Comparison of ENCODE assay signal across 31 cellular contexts in the genomic region with DNA sequence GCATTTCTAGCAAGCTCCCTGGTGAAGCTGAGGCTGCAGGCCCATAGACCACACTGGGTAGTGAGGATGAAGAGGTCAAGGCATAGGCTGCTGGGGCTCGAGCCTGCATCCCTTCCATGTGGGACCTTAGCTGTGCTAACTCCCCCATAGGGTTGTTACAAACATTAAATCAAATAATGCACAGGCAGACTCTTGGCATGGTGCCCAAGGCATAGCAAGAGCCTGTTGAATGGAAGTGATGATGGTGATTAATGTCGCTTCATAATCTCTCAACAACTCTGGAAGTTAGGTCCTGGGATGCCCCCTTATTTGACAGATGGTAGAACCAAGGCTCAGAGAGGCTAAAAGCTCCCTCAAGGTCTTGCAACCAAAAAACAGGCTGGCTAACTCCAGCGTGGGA.
"Had no signal": no experiment of that assay in that cellular context is flagged by ENCODE, and none has a peak within 500 bp of the region (broad histone marks: within the 10 kb centered on the region; RNA-seq: fewer than 3 reads in every experiment).

No MANE protein-coding gene starts in this region.

- H3K9me3 ChIP-seq: ascending aorta, breast epithelium had no signal

- DNase-seq: activated CD4-positive, alpha-beta memory T cell treated with anti-CD3 and anti-CD28 coated beads, Interleukin-2, amount 10 ng/mL, durations not matched to agents 7 days and 5 days; activated CD4-positive, alpha-beta T cell treated with anti-CD3 and anti-CD28 coated beads for 1 hour; activated CD4-positive, alpha-beta T cell treated with anti-CD3 and anti-CD28 coated beads for 4 hours; activated CD4-positive, alpha-beta T cell treated with anti-CD3 and anti-CD28 coated beads, Interleukin-2, amount 10 ng/mL, durations not matched to agents 7 days and 5 days; activated CD4-positive, alpha-beta T cell treated with anti-CD3 and anti-CD28 coated beads, Interleukin-2, amount 50 U/mL, for 4 hours; activated CD8-positive, alpha-beta memory T cell treated with anti-CD3 and anti-CD28 coated beads, Interleukin-2, amount 50 U/mL, for 48 hours; activated gamma-delta T cell; activated naive CD4-positive, alpha-beta T cell; activated naive CD4-positive, alpha-beta T cell treated with anti-CD3 and anti-CD28 coated beads, Interleukin-2, amount 10 ng/mL, durations not matched to agents 7 days and 5 days; activated naive CD8-positive, alpha-beta T cell treated with anti-CD3 and anti-CD28 coated beads, Interleukin-2, amount 10 ng/mL, durations not matched to agents 7 days and 5 days; activated T-cell treated with anti-CD3 and anti-CD28 coated beads for 4 hours; activated T-cell treated with anti-CD3 and anti-CD28 coated beads, Interleukin-2, amount 50 U/mL, for 24 hours; activated T-cell treated with anti-CD3 and anti-CD28 coated beads, Interleukin-2, amount 50 U/mL, for 72 hours; dorsolateral prefrontal cortex; effector memory CD4-positive, alpha-beta T cell; endodermal cell; foreskin keratinocyte; heart right ventricle; T-helper 2 cell had no signal

- H3K27me3 Mint-ChIP-seq: activated CD4-positive, alpha-beta memory T cell treated with anti-CD3 and anti-CD28 coated beads, Interleukin-2, amount 10 ng/mL, durations not matched to agents 7 days and 5 days; activated CD4-positive, alpha-beta T cell treated with anti-CD3 and anti-CD28 coated beads, Interleukin-2, amount 10 ng/mL, durations not matched to agents 7 days and 5 days; activated naive CD4-positive, alpha-beta T cell treated with anti-CD3 and anti-CD28 coated beads, Interleukin-2, amount 10 ng/mL, durations not matched to agents 7 days and 5 days; activated naive CD8-positive, alpha-beta T cell treated with anti-CD3 and anti-CD28 coated beads, Interleukin-2, amount 10 ng/mL, durations not matched to agents 7 days and 5 days; dendritic cell treated with granulocyte-macrophage colony-stimulating factor and Interleukin-4, amounts not matched to agents 40 ng/mL and 50 ng/mL, for 4 days had no signal

- H3K27ac ChIP-seq: ascending aorta, breast epithelium, cardiac muscle cell, coronary artery, dorsolateral prefrontal cortex, esophagus muscularis mucosa, foreskin keratinocyte, gastroesophageal sphincter, heart right ventricle, hepatocyte had no signal

- H3K4me1 Mint-ChIP-seq: activated CD4-positive, alpha-beta memory T cell treated with anti-CD3 and anti-CD28 coated beads, Interleukin-2, amount 10 ng/mL, durations not matched to agents 7 days and 5 days; activated CD4-positive, alpha-beta T cell treated with anti-CD3 and anti-CD28 coated beads, Interleukin-2, amount 10 ng/mL, durations not matched to agents 7 days and 5 days; activated naive CD4-positive, alpha-beta T cell treated with anti-CD3 and anti-CD28 coated beads, Interleukin-2, amount 10 ng/mL, durations not matched to agents 7 days and 5 days; activated naive CD8-positive, alpha-beta T cell treated with anti-CD3 and anti-CD28 coated beads, Interleukin-2, amount 10 ng/mL, durations not matched to agents 7 days and 5 days; brain; central memory CD8-positive, alpha-beta T cell; endodermal cell had no signal

- H3K4me3 Mint-ChIP-seq: activated CD4-positive, alpha-beta memory T cell treated with anti-CD3 and anti-CD28 coated beads, Interleukin-2, amount 10 ng/mL, durations not matched to agents 7 days and 5 days; activated CD4-positive, alpha-beta T cell treated with anti-CD3 and anti-CD28 coated beads, Interleukin-2, amount 10 ng/mL, durations not matched to agents 7 days and 5 days; activated naive CD4-positive, alpha-beta T cell treated with anti-CD3 and anti-CD28 coated beads, Interleukin-2, amount 10 ng/mL, durations not matched to agents 7 days and 5 days; activated naive CD8-positive, alpha-beta T cell treated with anti-CD3 and anti-CD28 coated beads, Interleukin-2, amount 10 ng/mL, durations not matched to agents 7 days and 5 days; activated T-cell treated with anti-CD3 and anti-CD28 coated beads, Interleukin-2, amount 50 U/mL, for 24 hours; activated T-cell treated with anti-CD3 and anti-CD28 coated beads, Interleukin-2, amount 50 U/mL, for 72 hours; brain; central memory CD8-positive, alpha-beta T cell; dendritic cell treated with granulocyte-macrophage colony-stimulating factor and Interleukin-4, amounts not matched to agents 40 ng/mL and 50 ng/mL, for 4 days; endodermal cell; WTC11 had no signal

- H3K27me3 ChIP-seq: ascending aorta, cardiac muscle cell, foreskin keratinocyte, hepatocyte had no signal

- H2AFZ ChIP-seq: hepatocyte had no signal

- H3K79me2 ChIP-seq: hepatocyte had no signal

- H3K36me3 Mint-ChIP-seq: activated naive CD4-positive, alpha-beta T cell treated with anti-CD3 and anti-CD28 coated beads, Interleukin-2, amount 10 ng/mL, durations not matched to agents 7 days and 5 days; activated naive CD4-positive, alpha-beta T cell treated with anti-CD3 and anti-CD28 coated beads, Interleukin-2, amount 50 U/mL, for 72 hours; activated naive CD8-positive, alpha-beta T cell treated with anti-CD3 and anti-CD28 coated beads, Interleukin-2, amount 10 ng/mL, durations not matched to agents 7 days and 5 days; brain; WTC11 had no signal

- H3K4me1 ChIP-seq: ascending aorta, breast epithelium, esophagus muscularis mucosa, foreskin keratinocyte, gastroesophageal sphincter, heart right ventricle had no signal

- H3K9me3 Mint-ChIP-seq: activated CD4-positive, alpha-beta memory T cell treated with anti-CD3 and anti-CD28 coated beads, Interleukin-2, amount 10 ng/mL, durations not matched to agents 7 days and 5 days; activated CD4-positive, alpha-beta T cell treated with anti-CD3 and anti-CD28 coated beads, Interleukin-2, amount 10 ng/mL, durations not matched to agents 7 days and 5 days; activated naive CD4-positive, alpha-beta T cell treated with anti-CD3 and anti-CD28 coated beads, Interleukin-2, amount 10 ng/mL, durations not matched to agents 7 days and 5 days; activated naive CD8-positive, alpha-beta T cell treated with anti-CD3 and anti-CD28 coated beads, Interleukin-2, amount 10 ng/mL, durations not matched to agents 7 days and 5 days; activated T-cell treated with anti-CD3 and anti-CD28 coated beads, Interleukin-2, amount 50 U/mL, for 24 hours; brain; central memory CD8-positive, alpha-beta T cell; dendritic cell treated with granulocyte-macrophage colony-stimulating factor and Interleukin-4, amounts not matched to agents 40 ng/mL and 50 ng/mL, for 4 days; endodermal cell had no signal

- H3K27ac Mint-ChIP-seq: activated CD4-positive, alpha-beta memory T cell treated with anti-CD3 and anti-CD28 coated beads, Interleukin-2, amount 10 ng/mL, durations not matched to agents 7 days and 5 days; activated CD4-positive, alpha-beta T cell treated with anti-CD3 and anti-CD28 coated beads, Interleukin-2, amount 10 ng/mL, durations not matched to agents 7 days and 5 days; activated naive CD4-positive, alpha-beta T cell treated with anti-CD3 and anti-CD28 coated beads, Interleukin-2, amount 10 ng/mL, durations not matched to agents 7 days and 5 days; activated naive CD4-positive, alpha-beta T cell treated with anti-CD3 and anti-CD28 coated beads, Interleukin-2, amount 50 U/mL, for 72 hours; activated naive CD8-positive, alpha-beta T cell treated with anti-CD3 and anti-CD28 coated beads, Interleukin-2, amount 10 ng/mL, durations not matched to agents 7 days and 5 days; activated T-cell treated with anti-CD3 and anti-CD28 coated beads, Interleukin-2, amount 50 U/mL, for 24 hours; activated T-cell treated with anti-CD3 and anti-CD28 coated beads, Interleukin-2, amount 50 U/mL, for 72 hours; brain; dendritic cell treated with granulocyte-macrophage colony-stimulating factor and Interleukin-4, amounts not matched to agents 40 ng/mL and 50 ng/mL, for 4 days; endodermal cell; WTC11 had no signal

- H3K36me3 ChIP-seq: ascending aorta, breast epithelium, cardiac muscle cell, esophagus muscularis mucosa, gastroesophageal sphincter, heart right ventricle had no signal

- ATAC-seq: activated naive CD4-positive, alpha-beta T cell treated with anti-CD3 and anti-CD28 coated beads, Interleukin-2, amount 50 U/mL, for 72 hours; activated T-cell treated with anti-CD3 and anti-CD28 coated beads, Interleukin-2, amount 50 U/mL, for 72 hours; foreskin keratinocyte; gastroesophageal sphincter; heart right ventricle; WTC11 had no signal

- H3K4me3 ChIP-seq: ascending aorta, breast epithelium, cardiac muscle cell, coronary artery, dorsolateral prefrontal cortex, esophagus muscularis mucosa, gastroesophageal sphincter, heart right ventricle, hepatocyte had no signal

- H3K4me2 ChIP-seq: hepatocyte had no signal
